Comparison of ENCODE assay signal across 25 cellular contexts in the genomic region with DNA sequence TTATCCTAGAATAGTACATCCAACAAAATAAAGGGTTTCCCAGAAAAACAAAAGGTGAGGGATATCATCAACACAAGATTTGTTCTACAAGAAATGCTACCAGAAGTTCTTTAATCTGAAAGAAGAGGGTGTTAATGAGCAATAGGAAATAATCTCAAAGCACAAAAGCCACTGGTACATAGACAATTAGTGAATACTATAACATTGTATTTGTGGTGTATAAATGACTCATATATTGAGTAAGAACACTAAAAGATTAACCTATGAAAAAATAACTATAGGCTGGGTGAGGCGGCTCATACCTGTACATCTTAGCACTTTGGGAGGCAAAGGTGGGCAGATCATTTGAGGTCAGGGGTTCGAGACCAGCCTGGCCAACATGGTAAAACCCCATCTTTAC.
DNase-seq lines count a peak whose midpoint lies in the region; ATAC-seq, FAIRE-seq and TF ChIP-seq lines count a peak whose summit lies in the region.
"Had no signal": no experiment of that assay in that cellular context is flagged by ENCODE, and none has a peak within 500 bp of the region (broad histone marks: within the 10 kb centered on the region; RNA-seq: fewer than 3 reads in every experiment).

No MANE protein-coding gene starts in this region.

- no peaks in the 10 kb centered on the region for H3K36me3 ChIP-seq in bronchial epithelial cell (ENCODE audit: control insufficient read depth, insufficient read depth, low read length)
- H3K36me3 ChIP-seq: BLaER1, HAP-1 had no signal

- DNase-seq in HPDE6-E6E7 (ENCODE audit: extremely low spot score) (peak; percentile 25), RKO (ENCODE audit: low spot score) (peak; percentile 7), bronchial epithelial cell (ENCODE audit: low read depth) (peak; percentile 29), foreskin keratinocyte (peak; percentile 8 to 44), AG08395 (ENCODE audit: low spot score) (no peak), SHP77 treated with DMSO at 0.1 percent for 48 hours (lab: John Stamatoyannopoulos, UW) (no peak)
- DNase-seq: 8988T; ACHN; CD4-positive, CD25-positive, alpha-beta regulatory T cell; CD8-positive, alpha-beta T cell; DMS 273 treated with DMSO at 0.1 percent for 48 hours; DMS79; EL; GDM1; GOT3; HFFc6 had no signal

- no peak overlapping the region for H3K27ac ChIP-seq in foreskin keratinocyte
- H3K27ac ChIP-seq: A549, BLaER1, C4-2B had no signal

- H3K4me1 ChIP-seq in foreskin keratinocyte = no peaks in the 10 kb centered on the region
- H3K4me1 ChIP-seq: A549, BLaER1, HAP-1 had no signal

- ATAC-seq in foreskin keratinocyte (peak; percentile 95), GM21515 (IDR thresholded peaks at IDR 0.05; ENCODE audit: unreplicated experiment) (no peak)
- ATAC-seq: A549; CD8-positive, alpha-beta T cell had no signal

- TF ChIP-seq CTCF in bronchial epithelial cell (IDR thresholded peaks at IDR 0.05; ENCODE audit: insufficient read depth, low read length, severe bottlenecking) (no peak), foreskin keratinocyte (conservative IDR thresholded peaks at IDR 0.05) (no peak)

- H3K27me3 ChIP-seq in bronchial epithelial cell (ENCODE audit: control insufficient read depth, insufficient read depth, low read length) (no peaks in the 10 kb centered on the region), foreskin keratinocyte (no peaks in the 10 kb centered on the region)
- H3K27me3 ChIP-seq: BLaER1 had no signal

- FAIRE-seq in bronchial epithelial cell (lab: Jason Lieb, UNC) = no peak
- FAIRE-seq: A549, D721Med, GM12891, GM18507, H54 had no signal

- H3K4me3 ChIP-seq in bronchial epithelial cell (ENCODE audit: low read depth, low read length) = no peak overlapping the region
- H3K4me3 ChIP-seq: A549, BLaER1, HAP-1 had no signal

Comparison
In these comparisons a context has a peak if more than half of its experiments do, and no peak if none do; other contexts are left out.
1. DNase-seq: peak in HPDE6-E6E7 (single experiment), RKO (single experiment), bronchial epithelial cell (single experiment) and foreskin keratinocyte (2 of 2); none in AG08395 (single experiment) and SHP77 treated with DMSO at 0.1 percent for 48 hours (single experiment).